Comparison of ENCODE assay signal across 35 cellular contexts in genomic region chr6:117191009-117191408, GRCh38.
"Had no signal": no experiment of that assay in that cellular context is flagged by ENCODE, and none has a peak within 500 bp of the region (broad histone marks: within the 10 kb centered on the region; RNA-seq: fewer than 3 reads in every experiment).

No MANE protein-coding gene starts in this region.

- DNase-seq: Kasumi-1, MG63, MM.1S, MV-4-11, NCI-H1048, NCI-H1092, NCI-H1092 treated with DMSO at 0.1 percent for 48 hours, NCI-H1105, NCI-H1105 treated with DMSO at 0.1 percent for 48 hours, NCI-H1417, NCI-H1417 treated with DMSO at 0.1 percent for 48 hours, NCI-H1436, NCI-H1436 treated with DMSO at 0.1 percent for 48 hours, NCI-H146, NCI-H1694, NCI-H1694 treated with DMSO at 0.1 percent for 48 hours, NCI-H187, NCI-H187 treated with DMSO at 0.1 percent for 48 hours, NCI-H1930, NCI-H2029, NCI-H2029 treated with DMSO at 0.1 percent for 48 hours, NCI-H2081, NCI-H2081 treated with DMSO at 0.1 percent for 48 hours, NCI-H2107, NCI-H2171, NCI-H2171 treated with DMSO at 0.1 percent for 48 hours, NCI-H2227 treated with DMSO at 0.1 percent for 48 hours, NCI-H226, NCI-H345, NCI-H446, NCI-H446 treated with DMSO at 0.1 percent for 48 hours, NCI-H510A, NCI-H510A treated with DMSO at 0.1 percent for 48 hours, NCI-H524, NCI-H524 treated with DMSO at 0.1 percent for 48 hours had no signal

- H3K27me3 ChIP-seq: MG63 had no signal

- H3K36me3 ChIP-seq: MG63 had no signal

- H3K9me3 ChIP-seq: MG63 had no signal

- H3K4me3 ChIP-seq: MG63 had no signal
